11 cellular contexts compared by ENCODE assay signal in genomic region chr3:45757141-45757540, GRCh38. TPM values are rescaled to one million over a fixed set of nuclear protein-coding genes. Genes with fewer than 3 reads are reported as not detected.
DNase-seq lines count a peak whose midpoint lies in the region; ATAC-seq and TF ChIP-seq lines count a peak whose summit lies in the region.
"Not testable (repeated sequence)": the region's sequence is repeated elsewhere in the genome, so short reads cannot be mapped to it uniquely, and the experiment has no call there.
"Had no signal": no experiment of that assay in that cellular context is flagged by ENCODE, and none has a peak within 500 bp of the region (broad histone marks: within the 10 kb centered on the region; RNA-seq: fewer than 3 reads in every experiment).

No MANE protein-coding gene starts in this region.

- DNase-seq in endodermal cell, result peak; percentile 78
- not testable (repeated sequence) for DNase-seq in cardiac muscle cell (ENCODE audit: low read depth in 1 of 2, low spot score in 1 of 2)
- DNase-seq in lung (ENCODE audit: low spot score), result peak; percentile 18
- peak; percentile 3 for DNase-seq in mucosa of gallbladder (ENCODE audit: low spot score)

- H3K36me3 ChIP-seq in endodermal cell (ENCODE audit: control insufficient read depth, insufficient read depth, low read length), result peaks cover 22% of the 10 kb centered on the region
- not testable (repeated sequence) for H3K36me3 ChIP-seq in cardiac muscle cell; lung (ENCODE audit: control insufficient read depth in 2 of 2, insufficient read depth in 2 of 2, low read length in 2 of 2)

- not testable (repeated sequence) for H3K27me3 Mint-ChIP-seq in endodermal cell (ENCODE audit: insufficient read depth)

- H3K9me3 Mint-ChIP-seq in endodermal cell, result not testable (repeated sequence)

- not testable (repeated sequence) for H3K27me3 ChIP-seq in endodermal cell (ENCODE audit: control insufficient read depth, insufficient read depth, low read length, poor library complexity, severe bottlenecking); cardiac muscle cell; lung (ENCODE audit: control insufficient read depth, insufficient read depth)

- H3K4me1 ChIP-seq in endodermal cell (ENCODE audit: control insufficient read depth, insufficient read depth, low read length) (peaks cover 22% of the 10 kb centered on the region), cardiac muscle cell (ENCODE audit: low read depth) (peaks cover 20% of the 10 kb centered on the region)
- H3K4me1 ChIP-seq in lung (ENCODE audit: control insufficient read depth in 2 of 2, insufficient read depth in 2 of 2, low read length in 2 of 2), result not testable (repeated sequence)

- H3K4me1 Mint-ChIP-seq in endodermal cell, result peaks cover 30% of the 10 kb centered on the region

- TF ChIP-seq CTCF in endodermal cell (conservative IDR thresholded peaks at IDR 0.05); cardiac muscle cell (IDR thresholded peaks at IDR 0.05; ENCODE audit: low read depth, low read length); lung (IDR thresholded peaks at IDR 0.05; ENCODE audit: control extremely low read depth, extremely low read depth): not testable (repeated sequence)

- H3K27ac ChIP-seq in endodermal cell (ENCODE audit: low read depth, low read length); lung (ENCODE audit: low read depth in 1 of 2, low read length in 1 of 2): not testable (repeated sequence)
- peak overlapping the region; percentile 68 for H3K27ac ChIP-seq in cardiac muscle cell

- peak overlapping the region; percentile 1 for H3K4me3 Mint-ChIP-seq in endodermal cell

- peaks cover 24% of the 10 kb centered on the region for H3K36me3 Mint-ChIP-seq in endodermal cell (ENCODE audit: low read depth)

- not testable (repeated sequence) for ATAC-seq in lung (ENCODE audit: insufficient read depth, low FRiP score)

- H3K9me3 ChIP-seq in endodermal cell (ENCODE audit: control insufficient read depth, low read length); cardiac muscle cell (ENCODE audit: low read depth); lung (ENCODE audit: control insufficient read depth in 2 of 2, insufficient read depth in 1 of 2, low read length in 1 of 2): not testable (repeated sequence)

- peak overlapping the region; percentile 80 for H3K27ac Mint-ChIP-seq in endodermal cell

- not testable (repeated sequence) for H3K9ac ChIP-seq in endodermal cell (ENCODE audit: extremely low read depth, low read length, poor library complexity, severe bottlenecking)

- H3K4me3 ChIP-seq in endodermal cell (ENCODE audit: low read length); cardiac muscle cell; lung: not testable (repeated sequence)

- WGBS in endodermal cell (ENCODE audit: insufficient coverage in 1 of 2, insufficient read length in 1 of 2), 2 experiments, result 52 to 71% methylated on average over 5 to 7 of the region's 7 CpGs
- 72 to 73% methylated on average over 7 of the region's 7 CpGs for WGBS in lung, 2 donors

RNA-seq across cellular contexts. Expression of gene SLC6A20, which starts 39.2 kb away (rescaled TPM):
- total RNA-seq in endodermal cell (1 to 10 TPM in 1 of 2 donors, under 1 TPM in 1; 0.29 to 1.5 TPM), cardiac muscle cell (0.14 and 0.39 TPM in 2 replicates), lung (10 to 100 TPM in 1 of 2 donors, under 1 TPM in 1; 0.28 to 10.2 TPM), mucosa of gallbladder (55.4 TPM)
- 0.18 TPM for polyA plus RNA-seq in endodermal cell (2013, experiment 1 of 2)
- 0.46 TPM for polyA plus RNA-seq in endodermal cell (2013, experiment 2 of 2)
- polyA plus RNA-seq in cardiac muscle cell (0.20 TPM in 1 of 2 replicates, not detected in the other), lung (1 to 10 TPM in 1 of 2 donors, under 1 TPM in 1; 0.88 to 2.7 TPM)
- total RNA-seq: A673; CD4-positive, alpha-beta memory T cell; CD4-positive, CD25-positive, alpha-beta regulatory T cell; CD8-positive, alpha-beta memory T cell; Daoy had no signal
- polyA plus RNA-seq: AG04450; CD14-positive monocyte; CD8-positive, alpha-beta memory T cell had no signal
